ENCODE assay signal across 13 cellular contexts in genomic region chr14:31880935-31881334, GRCh38.
DNase-seq lines count a peak whose midpoint lies in the region; ATAC-seq and TF ChIP-seq lines count a peak whose summit lies in the region.
"Had no signal": no experiment of that assay in that cellular context is flagged by ENCODE, and none has a peak within 500 bp of the region (broad histone marks: within the 10 kb centered on the region; RNA-seq: fewer than 3 reads in every experiment).

No MANE protein-coding gene starts in this region.

- H3K27ac Mint-ChIP-seq in activated naive CD8-positive, alpha-beta T cell treated with anti-CD3 and anti-CD28 coated beads, Interleukin-2, amount 50 U/mL, for 24 hours: no peak overlapping the region
- no peak overlapping the region for H3K27ac Mint-ChIP-seq in activated CD4-positive, alpha-beta memory T cell treated with anti-CD3 and anti-CD28 coated beads, Interleukin-2, amount 10 ng/mL, durations not matched to agents 7 days and 5 days
- H3K27ac Mint-ChIP-seq: activated naive CD4-positive, alpha-beta T cell treated with anti-CD3 and anti-CD28 coated beads for 36 hours had no signal

- H3K36me3 Mint-ChIP-seq in activated naive CD8-positive, alpha-beta T cell treated with anti-CD3 and anti-CD28 coated beads, Interleukin-2, amount 50 U/mL, for 24 hours (ENCODE audit: low read depth): no peaks in the 10 kb centered on the region
- H3K36me3 Mint-ChIP-seq in activated CD4-positive, alpha-beta memory T cell treated with anti-CD3 and anti-CD28 coated beads, Interleukin-2, amount 10 ng/mL, durations not matched to agents 7 days and 5 days (ENCODE audit: low read depth): no peaks in the 10 kb centered on the region

- H3K36me3 ChIP-seq in ACC112 (ENCODE audit: insufficient read depth, low read length): no peaks in the 10 kb centered on the region
- no peaks in the 10 kb centered on the region for H3K36me3 ChIP-seq in HEK293 (ENCODE audit: control insufficient read depth in 2 of 2, insufficient read depth in 1 of 2, low read length in 2 of 2)
- H3K36me3 ChIP-seq: lower lobe of right lung, right lobe of liver had no signal

- CTCF ChIA-PET in HEK293 (lab: Yijun Ruan, JAX): no interaction called here
- CTCF ChIA-PET in activated CD4-positive, alpha-beta memory T cell treated with anti-CD3 and anti-CD28 coated beads, Interleukin-2, amount 10 ng/mL, durations not matched to agents 7 days and 5 days (lab: Charles Lee): no interaction called here

- no peaks in the 10 kb centered on the region for H3K9me3 ChIP-seq in HEK293 (ENCODE audit: control insufficient read depth, insufficient read depth, low read depth, low read length)
- H3K9me3 ChIP-seq: lower lobe of right lung, right lobe of liver had no signal

- DNase-seq in amniotic stem cell (lab: John Stamatoyannopoulos, UW): peak; percentile 56
- peak; percentile 98 for DNase-seq in iris pigment epithelial cell (ENCODE audit: low read depth)
- no peak for DNase-seq in activated naive CD8-positive, alpha-beta T cell treated with anti-CD3 and anti-CD28 coated beads, Interleukin-2, amount 50 U/mL, for 24 hours
- no peak for DNase-seq in activated CD4-positive, alpha-beta memory T cell treated with anti-CD3 and anti-CD28 coated beads, Interleukin-2, amount 10 ng/mL, durations not matched to agents 7 days and 5 days
- DNase-seq: activated naive CD4-positive, alpha-beta T cell treated with anti-CD3 and anti-CD28 coated beads for 36 hours; lower lobe of right lung had no signal

- H3K27me3 Mint-ChIP-seq in activated naive CD8-positive, alpha-beta T cell treated with anti-CD3 and anti-CD28 coated beads, Interleukin-2, amount 50 U/mL, for 24 hours: peaks cover 3% of the 10 kb centered on the region
- peaks cover 3% of the 10 kb centered on the region for H3K27me3 Mint-ChIP-seq in activated CD4-positive, alpha-beta memory T cell treated with anti-CD3 and anti-CD28 coated beads, Interleukin-2, amount 10 ng/mL, durations not matched to agents 7 days and 5 days

- ATAC-seq in GM21367 (IDR thresholded peaks at IDR 0.05; ENCODE audit: unreplicated experiment): no peak
- no peak for ATAC-seq in HG02571 (IDR thresholded peaks at IDR 0.05; ENCODE audit: unreplicated experiment)
- no peak for ATAC-seq in activated naive CD8-positive, alpha-beta T cell treated with anti-CD3 and anti-CD28 coated beads, Interleukin-2, amount 50 U/mL, for 24 hours
- ATAC-seq: activated CD4-positive, CD25-positive, alpha-beta regulatory T cell treated with anti-CD3 and anti-CD28 coated beads, Interleukin-2, amount 50 U/mL, for 24 hours had no signal

- no peaks in the 10 kb centered on the region for H3K27me3 ChIP-seq in ACC112 (ENCODE audit: insufficient read depth, low read length)
- H3K27me3 ChIP-seq: right lobe of liver had no signal

- peaks cover 59% of the 10 kb centered on the region for H3K4me1 ChIP-seq in ACC112 (ENCODE audit: control insufficient read depth, insufficient read depth, low read length, unreplicated experiment)
- H3K4me1 ChIP-seq in HEK293 (ENCODE audit: control insufficient read depth, insufficient read depth, low read length): no peaks in the 10 kb centered on the region
- H3K4me1 ChIP-seq: right lobe of liver had no signal

- no peak overlapping the region for H3K4me3 Mint-ChIP-seq in activated naive CD8-positive, alpha-beta T cell treated with anti-CD3 and anti-CD28 coated beads, Interleukin-2, amount 50 U/mL, for 24 hours
- no peak overlapping the region for H3K4me3 Mint-ChIP-seq in activated CD4-positive, alpha-beta memory T cell treated with anti-CD3 and anti-CD28 coated beads, Interleukin-2, amount 10 ng/mL, durations not matched to agents 7 days and 5 days
- H3K4me3 Mint-ChIP-seq: activated naive CD4-positive, alpha-beta T cell treated with anti-CD3 and anti-CD28 coated beads for 36 hours had no signal

- H3K4me3 ChIP-seq in ACC112 (ENCODE audit: low read depth, low read length): peak overlapping the region; percentile 46
- no peak overlapping the region for H3K4me3 ChIP-seq in HEK293 (ENCODE audit: low read depth, low read length)
- H3K4me3 ChIP-seq: lower lobe of right lung, right lobe of liver had no signal

- H3K79me2 ChIP-seq in ACC112 (ENCODE audit: control insufficient read depth, insufficient read depth, low read length, unreplicated experiment): no peaks in the 10 kb centered on the region

- H3K9me3 Mint-ChIP-seq in activated naive CD8-positive, alpha-beta T cell treated with anti-CD3 and anti-CD28 coated beads, Interleukin-2, amount 50 U/mL, for 24 hours: no peaks in the 10 kb centered on the region
- no peaks in the 10 kb centered on the region for H3K9me3 Mint-ChIP-seq in activated CD4-positive, alpha-beta memory T cell treated with anti-CD3 and anti-CD28 coated beads, Interleukin-2, amount 10 ng/mL, durations not matched to agents 7 days and 5 days
- H3K9me3 Mint-ChIP-seq: activated naive CD4-positive, alpha-beta T cell treated with anti-CD3 and anti-CD28 coated beads for 36 hours had no signal

- no peak for TF ChIP-seq CTCF in HEK293 (tag by site-specific recombination; IDR thresholded peaks at IDR 0.05)

- H3K27ac ChIP-seq in ACC112 (ENCODE audit: low read depth, low read length): peak overlapping the region; percentile 75
- no peak overlapping the region for H3K27ac ChIP-seq in HEK293 (ENCODE audit: extremely low read depth, low read depth, low read length)
- H3K27ac ChIP-seq: C4-2B, lower lobe of right lung, right lobe of liver had no signal

- POLR2A ChIA-PET in HEK293 (lab: Yijun Ruan, JAX): no interaction called here
- POLR2A ChIA-PET in activated CD4-positive, alpha-beta memory T cell treated with anti-CD3 and anti-CD28 coated beads, Interleukin-2, amount 10 ng/mL, durations not matched to agents 7 days and 5 days (lab: Charles Lee): no interaction called here

- H3K4me1 Mint-ChIP-seq in activated naive CD8-positive, alpha-beta T cell treated with anti-CD3 and anti-CD28 coated beads, Interleukin-2, amount 50 U/mL, for 24 hours: no peaks in the 10 kb centered on the region
- peaks cover 3% of the 10 kb centered on the region for H3K4me1 Mint-ChIP-seq in activated CD4-positive, alpha-beta memory T cell treated with anti-CD3 and anti-CD28 coated beads, Interleukin-2, amount 10 ng/mL, durations not matched to agents 7 days and 5 days

- no peak overlapping the region for H2AFZ ChIP-seq in ACC112 (ENCODE audit: low read length, unreplicated experiment)

TF ChIP-seq in HEK293, 187 proteins besides CTCF, POLR2A, EP300 and RAD21:
- no peak for TF ChIP-seq ZNF324 (tag by site-specific recombination; IDR thresholded peaks at IDR 0.05)
- peak; percentile 72 for TF ChIP-seq ZNF600 (tag by site-specific recombination; IDR thresholded peaks at IDR 0.05)

Comparison
In these comparisons a context has a peak if more than half of its experiments do, and no peak if none do; other contexts are left out.
1. DNase-seq: peak in amniotic stem cell (single experiment) and iris pigment epithelial cell (single experiment); none in activated naive CD8-positive, alpha-beta T cell treated with anti-CD3 and anti-CD28 coated beads, Interleukin-2, amount 50 U/mL, for 24 hours (single experiment) and activated CD4-positive, alpha-beta memory T cell treated with anti-CD3 and anti-CD28 coated beads, Interleukin-2, amount 10 ng/mL, durations not matched to agents 7 days and 5 days (single experiment).